ENCODE assay signal across 2 cellular contexts in the genomic region with DNA sequence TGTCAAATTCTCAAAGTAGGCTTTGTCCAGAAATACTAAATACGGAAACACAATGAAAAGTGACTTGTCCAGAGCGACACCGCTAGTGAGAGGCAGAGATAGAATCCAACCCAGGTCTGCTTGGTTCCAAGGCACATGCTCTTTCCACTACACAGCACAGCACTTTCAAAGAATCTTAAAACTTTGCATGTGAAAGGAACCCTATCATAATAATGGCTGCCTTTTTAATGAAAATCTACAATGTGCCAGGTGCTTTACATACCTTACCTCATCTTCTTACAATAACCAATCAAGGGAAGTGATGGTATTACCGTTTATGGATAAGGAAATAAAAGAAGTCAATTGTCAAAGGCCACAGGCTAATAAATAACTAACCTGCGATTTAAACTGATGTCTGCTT.
A peak's percentile ranks its signal among the peaks of the same experiment; 100 is the strongest.
TF ChIP-seq lines count a peak whose summit lies in the region.

No MANE protein-coding gene starts in this region.

TF ChIP-seq in K562, 482 proteins besides CTCF, POLR2A, EP300 and RAD21:
- TF ChIP-seq, protein P1, sequence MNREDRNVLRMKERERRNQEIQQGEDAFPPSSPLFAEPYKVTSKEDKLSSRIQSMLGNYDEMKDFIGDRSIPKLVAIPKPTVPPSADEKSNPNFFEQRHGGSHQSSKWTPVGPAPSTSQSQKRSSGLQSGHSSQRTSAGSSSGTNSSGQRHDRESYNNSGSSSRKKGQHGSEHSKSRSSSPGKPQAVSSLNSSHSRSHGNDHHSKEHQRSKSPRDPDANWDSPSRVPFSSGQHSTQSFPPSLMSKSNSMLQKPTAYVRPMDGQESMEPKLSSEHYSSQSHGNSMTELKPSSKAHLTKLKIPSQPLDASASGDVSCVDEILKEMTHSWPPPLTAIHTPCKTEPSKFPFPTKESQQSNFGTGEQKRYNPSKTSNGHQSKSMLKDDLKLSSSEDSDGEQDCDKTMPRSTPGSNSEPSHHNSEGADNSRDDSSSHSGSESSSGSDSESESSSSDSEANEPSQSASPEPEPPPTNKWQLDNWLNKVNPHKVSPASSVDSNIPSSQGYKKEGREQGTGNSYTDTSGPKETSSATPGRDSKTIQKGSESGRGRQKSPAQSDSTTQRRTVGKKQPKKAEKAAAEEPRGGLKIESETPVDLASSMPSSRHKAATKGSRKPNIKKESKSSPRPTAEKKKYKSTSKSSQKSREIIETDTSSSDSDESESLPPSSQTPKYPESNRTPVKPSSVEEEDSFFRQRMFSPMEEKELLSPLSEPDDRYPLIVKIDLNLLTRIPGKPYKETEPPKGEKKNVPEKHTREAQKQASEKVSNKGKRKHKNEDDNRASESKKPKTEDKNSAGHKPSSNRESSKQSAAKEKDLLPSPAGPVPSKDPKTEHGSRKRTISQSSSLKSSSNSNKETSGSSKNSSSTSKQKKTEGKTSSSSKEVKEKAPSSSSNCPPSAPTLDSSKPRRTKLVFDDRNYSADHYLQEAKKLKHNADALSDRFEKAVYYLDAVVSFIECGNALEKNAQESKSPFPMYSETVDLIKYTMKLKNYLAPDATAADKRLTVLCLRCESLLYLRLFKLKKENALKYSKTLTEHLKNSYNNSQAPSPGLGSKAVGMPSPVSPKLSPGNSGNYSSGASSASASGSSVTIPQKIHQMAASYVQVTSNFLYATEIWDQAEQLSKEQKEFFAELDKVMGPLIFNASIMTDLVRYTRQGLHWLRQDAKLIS (CRISPR knock-in tag; IDR thresholded peaks at IDR 0.05), result no peak
- peak; percentile 47; the same call in 1 of the 2 replicates for TF ChIP-seq POLR2AphosphoS2 (IDR thresholded peaks at IDR 0.05; ENCODE audit: low read length)

TF ChIP-seq in neural cell, 6 proteins besides CTCF, POLR2A, EP300 and RAD21:
- TF ChIP-seq REST (IDR thresholded peaks at IDR 0.05; ENCODE audit: borderline replicate concordance), result no peak
- no peak for TF ChIP-seq EZH2 (IDR thresholded peaks at IDR 0.05; ENCODE audit: borderline replicate concordance, insufficient read depth, low read length, poor library complexity, severe bottlenecking)
- TF ChIP-seq TAF1 (IDR thresholded peaks at IDR 0.05; ENCODE audit: low read depth), result no peak
- TF ChIP-seq SMC3 (conservative IDR thresholded peaks at IDR 0.05; ENCODE audit: poor library complexity), result no peak
- no peak for TF ChIP-seq POLR2AphosphoS5 (IDR thresholded peaks at IDR 0.05)
- no peak for TF ChIP-seq MXI1 (conservative IDR thresholded peaks at IDR 0.05; ENCODE audit: poor library complexity, severe bottlenecking)
